In the genomic region with DNA sequence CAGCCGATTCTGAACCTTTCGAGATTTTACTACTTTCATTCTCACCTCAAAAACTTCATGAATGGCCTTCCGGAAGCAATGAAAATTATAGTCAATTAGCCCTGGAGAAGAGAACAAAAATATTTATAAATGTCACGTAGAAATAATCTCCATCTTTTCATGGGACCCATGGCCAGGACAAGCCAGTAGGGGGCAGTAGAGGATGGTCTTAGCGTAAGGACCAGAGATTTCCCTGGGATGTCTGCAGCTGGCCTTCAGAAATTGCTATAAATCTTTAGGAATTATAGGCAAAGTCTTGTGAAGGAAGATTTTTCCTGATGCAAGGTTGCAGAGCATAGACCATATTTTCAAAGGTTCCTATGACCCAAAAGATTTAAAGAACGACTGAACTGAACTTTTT, we compare ENCODE assay signal across 1 cellular context.
TF ChIP-seq lines count a peak whose summit lies in the region.

No MANE protein-coding gene starts in this region.

TF ChIP-seq in GM23338, 12 proteins besides CTCF, POLR2A, EP300 and RAD21 (continued from another document):
- TF ChIP-seq, protein P1, sequence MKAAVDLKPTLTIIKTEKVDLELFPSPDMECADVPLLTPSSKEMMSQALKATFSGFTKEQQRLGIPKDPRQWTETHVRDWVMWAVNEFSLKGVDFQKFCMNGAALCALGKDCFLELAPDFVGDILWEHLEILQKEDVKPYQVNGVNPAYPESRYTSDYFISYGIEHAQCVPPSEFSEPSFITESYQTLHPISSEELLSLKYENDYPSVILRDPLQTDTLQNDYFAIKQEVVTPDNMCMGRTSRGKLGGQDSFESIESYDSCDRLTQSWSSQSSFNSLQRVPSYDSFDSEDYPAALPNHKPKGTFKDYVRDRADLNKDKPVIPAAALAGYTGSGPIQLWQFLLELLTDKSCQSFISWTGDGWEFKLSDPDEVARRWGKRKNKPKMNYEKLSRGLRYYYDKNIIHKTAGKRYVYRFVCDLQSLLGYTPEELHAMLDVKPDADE (IDR thresholded peaks at IDR 0.05), result no peak
- TF ChIP-seq ZNF114 (CRISPR knock-in tag; IDR thresholded peaks at IDR 0.05) (no peak), POLR2AphosphoS5 (IDR thresholded peaks at IDR 0.05; ENCODE audit: low read depth) (no peak), ZNF331 (CRISPR knock-in tag; IDR thresholded peaks at IDR 0.05; ENCODE audit: low read depth) (no peak)
